In genomic region chr9:83182071-83182470, GRCh38 we compare ENCODE assay signal across 21 cellular contexts.
"Had no signal": no experiment of that assay in that cellular context is flagged by ENCODE, and none has a peak within 500 bp of the region (broad histone marks: within the 10 kb centered on the region; RNA-seq: fewer than 3 reads in every experiment).

No MANE protein-coding gene starts in this region.

- DNase-seq: activated CD4-positive, alpha-beta T cell treated with anti-CD3 and anti-CD28 coated beads, Interleukin-2, amount 50 U/mL, for 4 hours; activated gamma-delta T cell treated with Interleukin-2 at 50 U/mL for 16 hours; activated T-cell treated with anti-CD3 and anti-CD28 coated beads for 4 hours; adrenal gland; effector memory CD4-positive, alpha-beta T cell; esophagus squamous epithelium; mesenchymal stem cell; naive thymus-derived CD8-positive, alpha-beta T cell; ovary; sigmoid colon; spleen; stimulated activated CD4-positive, alpha-beta T cell treated with anti-CD3 and anti-CD28 coated beads, Interleukin-4, amount 100 ng/mL, for 4 hours; T-helper 2 cell; upper lobe of left lung had no signal

- FAIRE-seq: astrocyte, bronchial epithelial cell, endothelial cell of umbilical vein, keratinocyte had no signal

- H3K4me1 ChIP-seq: adrenal gland, esophagus squamous epithelium, sigmoid colon, spleen, upper lobe of left lung had no signal

- H3K27me3 ChIP-seq: adrenal gland, ovary, sigmoid colon, upper lobe of left lung had no signal

- ATAC-seq: activated naive CD4-positive, alpha-beta T cell treated with anti-CD3 and anti-CD28 coated beads, Interleukin-2, amount 50 U/mL, for 72 hours; naive thymus-derived CD8-positive, alpha-beta T cell; stimulated activated memory B cell treated with anti-CD40 and anti-IgM and Interleukin-4, amounts not matched to agents 10 μg/mL and 1 μg/mL and 100 μg/mL, for 72 hours had no signal

- H3K27ac ChIP-seq: adrenal gland, esophagus squamous epithelium, ovary, sigmoid colon, spleen, thoracic aorta, upper lobe of left lung had no signal

- H3K4me3 ChIP-seq: adrenal gland, esophagus squamous epithelium, ovary, sigmoid colon, spleen, thoracic aorta, upper lobe of left lung had no signal

- H3K9me3 ChIP-seq: adrenal gland, esophagus squamous epithelium, ovary, sigmoid colon, thoracic aorta, upper lobe of left lung had no signal

- H3K36me3 ChIP-seq: adrenal gland, esophagus squamous epithelium, ovary, sigmoid colon, spleen, thoracic aorta, upper lobe of left lung had no signal
